ENCODE assay signal across 9 cellular contexts in the genomic region with DNA sequence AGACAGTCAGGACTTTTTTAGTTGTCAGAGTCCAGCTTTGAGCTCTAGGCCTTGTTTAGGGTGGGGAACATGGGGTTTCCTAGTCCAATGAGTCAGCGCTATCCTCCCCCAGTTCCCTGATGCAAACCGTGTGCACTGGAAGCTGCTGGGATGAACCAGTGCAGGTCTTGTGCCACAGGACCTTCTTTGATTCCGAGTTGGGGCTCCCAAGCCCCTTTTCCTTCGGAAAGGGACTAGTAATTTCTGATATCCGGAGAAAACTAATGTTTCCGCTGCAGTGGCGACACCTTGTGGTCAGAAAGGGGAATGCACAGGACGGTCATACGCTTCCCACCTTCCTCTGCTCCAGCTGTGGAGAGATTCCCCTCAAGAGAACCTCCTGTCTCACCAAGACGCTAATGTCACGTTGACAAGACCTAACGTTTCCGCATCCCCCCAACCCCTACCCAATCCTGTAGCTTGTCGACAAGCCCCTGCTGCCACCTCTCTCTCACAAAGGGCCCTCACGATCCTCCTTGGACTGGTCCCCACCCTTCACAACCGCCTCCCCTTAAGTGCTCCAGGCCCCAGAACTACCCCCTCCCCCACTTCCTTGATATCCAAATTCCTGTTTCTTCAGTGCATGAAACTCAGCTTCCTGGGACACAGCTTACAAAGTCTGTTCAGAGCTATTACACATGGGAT. TPM values are rescaled to one million over a fixed set of nuclear protein-coding genes. Genes with fewer than 3 reads are reported as not detected.
A peak's percentile ranks its signal among the peaks of the same experiment; 100 is the strongest.
DNase-seq lines count a peak whose midpoint lies in the region; ATAC-seq, FAIRE-seq and TF ChIP-seq lines count a peak whose summit lies in the region.
"Had no signal": no experiment of that assay in that cellular context is flagged by ENCODE, and none has a peak within 500 bp of the region (broad histone marks: within the 10 kb centered on the region; RNA-seq: fewer than 3 reads in every experiment).

No MANE protein-coding gene starts in this region.

- H3K9me3 ChIP-seq in testis, result no peaks in the 10 kb centered on the region

- intact Hi-C loops in testis (cut with DNase I; ENCODE audit: low total_unique reads), result no loop called here

- H3K4me3 ChIP-seq in testis, result peak overlapping the region in 1 of 2 donors; percentile 34
- H3K4me3 ChIP-seq: skin epidermis had no signal

- no peak for TF ChIP-seq POLR2A in testis (IDR thresholded peaks at IDR 0.05)

- no peaks in the 10 kb centered on the region for H3K27me3 ChIP-seq in testis

- no peak for TF ChIP-seq EP300 in Ishikawa (IDR thresholded peaks at IDR 0.05; ENCODE audit: borderline replicate concordance)

- no peaks in the 10 kb centered on the region for H3K36me3 ChIP-seq in testis (ENCODE audit: low read depth, missing control alignments)

- H3K9me3 Mint-ChIP-seq in osteocyte (ENCODE audit: unreplicated experiment), result no peaks in the 10 kb centered on the region

- no peak for ATAC-seq in HG02885 (IDR thresholded peaks at IDR 0.05; ENCODE audit: poor library complexity, unreplicated experiment)

- TF ChIP-seq RAD21 in Ishikawa (IDR thresholded peaks at IDR 0.05; ENCODE audit: low read depth), result peak; percentile 87

- peak overlapping the region; percentile 43 for H3K4me3 Mint-ChIP-seq in osteocyte (ENCODE audit: unreplicated experiment)

- WGBS in testis, 2 donors, result 7 to 9% methylated on average over 11 to 16 of the region's 16 CpGs

- peaks cover 7% of the 10 kb centered on the region for H3K4me1 Mint-ChIP-seq in osteocyte (ENCODE audit: unreplicated experiment)

- DNase-seq in RCC 7860 (ENCODE audit: low spot score) (peak; percentile 49), frontal cortex (ENCODE audit: low spot score in 2 of 2) (peak; percentile 47 to 57), osteocyte (ENCODE audit: extremely low spot score, unreplicated experiment) (peak; percentile 87), testis (peak; percentile 87)
- peak; percentile 55 to 67 for DNase-seq in activated T-helper 1 cell treated with anti-CD3 and anti-CD28 coated beads, Interleukin-2, amount 50 U/mL, for 16 hours (ENCODE audit: low read depth in 1 of 2, low spot score in 1 of 2)

- no peak for FAIRE-seq in RCC 7860 (lab: Jason Lieb, UNC)
- no peak for FAIRE-seq in frontal cortex (lab: Jason Lieb, UNC)

- H3K27me3 Mint-ChIP-seq in osteocyte (ENCODE audit: unreplicated experiment), result peaks cover 19% of the 10 kb centered on the region

- no peak overlapping the region for H3K27ac ChIP-seq in testis
- H3K27ac ChIP-seq: skin epidermis had no signal

- H3K4me1 ChIP-seq in testis, result no peaks in the 10 kb centered on the region

- no peak overlapping the region for H3K27ac Mint-ChIP-seq in osteocyte (ENCODE audit: unreplicated experiment)

- TF ChIP-seq CTCF in GM12801 (IDR thresholded peaks at IDR 0.05; ENCODE audit: extremely low read depth, insufficient read length) (peak; percentile 78), osteocyte (IDR thresholded peaks at IDR 0.05) (peak; percentile 97), testis (IDR thresholded peaks at IDR 0.05) (peak; percentile 90 to 98 (median 92))

- no peaks in the 10 kb centered on the region for H3K36me3 Mint-ChIP-seq in osteocyte (ENCODE audit: unreplicated experiment)

TF ChIP-seq in Ishikawa, 13 proteins besides CTCF, POLR2A, EP300 and RAD21:
- TF ChIP-seq TCF12 (IDR thresholded peaks at IDR 0.05; ENCODE audit: low read depth), result no peak
- TF ChIP-seq, protein P1, sequence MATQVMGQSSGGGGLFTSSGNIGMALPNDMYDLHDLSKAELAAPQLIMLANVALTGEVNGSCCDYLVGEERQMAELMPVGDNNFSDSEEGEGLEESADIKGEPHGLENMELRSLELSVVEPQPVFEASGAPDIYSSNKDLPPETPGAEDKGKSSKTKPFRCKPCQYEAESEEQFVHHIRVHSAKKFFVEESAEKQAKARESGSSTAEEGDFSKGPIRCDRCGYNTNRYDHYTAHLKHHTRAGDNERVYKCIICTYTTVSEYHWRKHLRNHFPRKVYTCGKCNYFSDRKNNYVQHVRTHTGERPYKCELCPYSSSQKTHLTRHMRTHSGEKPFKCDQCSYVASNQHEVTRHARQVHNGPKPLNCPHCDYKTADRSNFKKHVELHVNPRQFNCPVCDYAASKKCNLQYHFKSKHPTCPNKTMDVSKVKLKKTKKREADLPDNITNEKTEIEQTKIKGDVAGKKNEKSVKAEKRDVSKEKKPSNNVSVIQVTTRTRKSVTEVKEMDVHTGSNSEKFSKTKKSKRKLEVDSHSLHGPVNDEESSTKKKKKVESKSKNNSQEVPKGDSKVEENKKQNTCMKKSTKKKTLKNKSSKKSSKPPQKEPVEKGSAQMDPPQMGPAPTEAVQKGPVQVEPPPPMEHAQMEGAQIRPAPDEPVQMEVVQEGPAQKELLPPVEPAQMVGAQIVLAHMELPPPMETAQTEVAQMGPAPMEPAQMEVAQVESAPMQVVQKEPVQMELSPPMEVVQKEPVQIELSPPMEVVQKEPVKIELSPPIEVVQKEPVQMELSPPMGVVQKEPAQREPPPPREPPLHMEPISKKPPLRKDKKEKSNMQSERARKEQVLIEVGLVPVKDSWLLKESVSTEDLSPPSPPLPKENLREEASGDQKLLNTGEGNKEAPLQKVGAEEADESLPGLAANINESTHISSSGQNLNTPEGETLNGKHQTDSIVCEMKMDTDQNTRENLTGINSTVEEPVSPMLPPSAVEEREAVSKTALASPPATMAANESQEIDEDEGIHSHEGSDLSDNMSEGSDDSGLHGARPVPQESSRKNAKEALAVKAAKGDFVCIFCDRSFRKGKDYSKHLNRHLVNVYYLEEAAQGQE (IDR thresholded peaks at IDR 0.05; ENCODE audit: low read depth), result no peak

RNA-seq across cellular contexts. Expression of a gene that starts 31.0 kb away (rescaled TPM):
- not detected for total RNA-seq in frontal cortex
- not detected in 2 replicates for total RNA-seq in osteocyte
- total RNA-seq in testis, result under 1 TPM; 0.62 to 0.63 TPM
- polyA plus RNA-seq in testis (ENCODE audit: insufficient read depth, low read depth, low replicate concordance), result 1.1 TPM

RNA-seq across cellular contexts. Expression of a gene that starts 34.7 kb away (rescaled TPM):
- 0.41 TPM for total RNA-seq in frontal cortex
- 0.70 and 0.86 TPM in 2 replicates for total RNA-seq in osteocyte
- total RNA-seq in testis, result 1 to 10 TPM in 1 of 2 donors, under 1 TPM in 1; 0.19 to 1.0 TPM
- 0.99 TPM for polyA plus RNA-seq in testis (ENCODE audit: insufficient read depth, low read depth, low replicate concordance)
